Comparison of ENCODE assay signal across 9 cellular contexts in the genomic region with DNA sequence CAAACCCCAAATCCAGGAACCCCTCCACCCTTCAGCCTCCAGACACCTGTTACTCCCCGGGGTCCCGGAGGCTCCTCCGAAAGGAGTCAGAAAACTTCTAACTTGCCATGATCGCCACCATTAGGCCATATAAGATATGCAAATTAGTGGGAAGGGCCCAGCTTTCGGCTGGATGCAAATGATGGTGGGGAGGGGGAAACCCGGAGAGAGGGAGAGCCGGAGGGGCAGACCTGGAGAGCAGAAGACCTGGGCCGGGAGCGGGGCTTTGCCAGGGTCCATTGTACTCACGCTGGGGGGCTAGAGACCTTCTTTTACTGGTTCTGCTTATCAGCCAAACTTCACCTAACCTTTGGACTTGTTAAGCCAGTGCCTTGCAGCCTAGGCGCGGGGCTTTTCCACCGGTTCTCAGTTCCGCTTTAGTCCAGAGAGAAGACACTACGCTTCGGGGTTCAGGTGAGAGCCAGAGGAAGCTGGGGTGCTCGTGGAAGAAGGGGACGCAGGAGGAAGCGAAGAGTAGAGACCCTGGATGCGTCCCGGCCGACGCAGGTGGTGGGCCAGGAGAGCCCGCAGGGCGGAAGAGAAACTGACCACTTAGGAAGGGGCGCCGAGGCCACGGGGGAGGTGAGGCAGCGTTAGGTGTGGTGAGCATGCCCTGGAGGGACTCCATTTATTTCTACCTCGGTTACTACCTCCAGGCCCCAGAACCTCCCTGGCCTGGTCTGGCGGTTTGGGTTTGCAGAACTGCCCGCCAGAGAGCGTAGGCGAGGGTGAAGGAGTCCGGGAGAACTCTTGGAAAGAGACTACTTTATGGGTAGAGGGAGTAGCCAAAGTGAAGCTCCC. TPM values are rescaled to one million over a fixed set of nuclear protein-coding genes. Genes with fewer than 3 reads are reported as not detected.
DNase-seq lines count a peak whose midpoint lies in the region; ATAC-seq, FAIRE-seq and TF ChIP-seq lines count a peak whose summit lies in the region.
"Had no signal": no experiment of that assay in that cellular context is flagged by ENCODE, and none has a peak within 500 bp of the region (broad histone marks: within the 10 kb centered on the region; RNA-seq: fewer than 3 reads in every experiment).

A gene with protein sequence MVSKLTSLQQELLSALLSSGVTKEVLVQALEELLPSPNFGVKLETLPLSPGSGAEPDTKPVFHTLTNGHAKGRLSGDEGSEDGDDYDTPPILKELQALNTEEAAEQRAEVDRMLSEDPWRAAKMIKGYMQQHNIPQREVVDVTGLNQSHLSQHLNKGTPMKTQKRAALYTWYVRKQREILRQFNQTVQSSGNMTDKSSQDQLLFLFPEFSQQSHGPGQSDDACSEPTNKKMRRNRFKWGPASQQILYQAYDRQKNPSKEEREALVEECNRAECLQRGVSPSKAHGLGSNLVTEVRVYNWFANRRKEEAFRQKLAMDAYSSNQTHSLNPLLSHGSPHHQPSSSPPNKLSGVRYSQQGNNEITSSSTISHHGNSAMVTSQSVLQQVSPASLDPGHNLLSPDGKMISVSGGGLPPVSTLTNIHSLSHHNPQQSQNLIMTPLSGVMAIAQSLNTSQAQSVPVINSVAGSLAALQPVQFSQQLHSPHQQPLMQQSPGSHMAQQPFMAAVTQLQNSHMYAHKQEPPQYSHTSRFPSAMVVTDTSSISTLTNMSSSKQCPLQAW (minus strand): TSS at position 99 of the 840 bp plus-strand sequence. CDS start 175 bp downstream, outside the sequence.

- no peak within 1 kb of the TSS for H3K27ac Mint-ChIP-seq in activated naive CD4-positive, alpha-beta T cell treated with anti-CD3 and anti-CD28 coated beads for 36 hours

- H3K27me3 ChIP-seq in endothelial cell of umbilical vein (ENCODE audit: control insufficient read depth in 2 of 2, insufficient read depth in 2 of 2, low read length in 2 of 2) (peaks cover 69 to 88% of the 10 kb centered on the region in 2 experiments), small intestine (ENCODE audit: control insufficient read depth in 2 of 2, insufficient read depth in 2 of 2, low read length in 2 of 2) (peaks cover 0 to 27% of the 10 kb centered on the region in 2 donors), SJCRH30 (no peaks in the 10 kb centered on the region)

- no peaks in the 10 kb centered on the region for H3K79me2 ChIP-seq in endothelial cell of umbilical vein (ENCODE audit: control insufficient read depth, insufficient read depth, low read length)

- H3K9me3 Mint-ChIP-seq in activated naive CD4-positive, alpha-beta T cell treated with anti-CD3 and anti-CD28 coated beads for 36 hours: no peaks in the 10 kb centered on the region

- FAIRE-seq in endothelial cell of umbilical vein (lab: Jason Lieb, UNC): no peak
- no peak for FAIRE-seq in small intestine (lab: Jason Lieb, UNC)

- peaks cover 5% of the 10 kb centered on the region for H3K4me1 ChIP-seq in endothelial cell of umbilical vein (ENCODE audit: control insufficient read depth, extremely low read depth, insufficient read depth, low read length)
- peaks cover 0 to 3% of the 10 kb centered on the region in 2 donors for H3K4me1 ChIP-seq in small intestine (ENCODE audit: control insufficient read depth in 2 of 2, insufficient read depth in 1 of 2, low read depth in 1 of 2, low read length in 1 of 2)
- no peaks in the 10 kb centered on the region for H3K4me1 ChIP-seq in SJCRH30

- no peak within 1 kb of the TSS for H3K27ac ChIP-seq in endothelial cell of umbilical vein (ENCODE audit: insufficient read depth, low read depth, low read length)
- peak within 1 kb of the TSS; percentile 87 to 94 for H3K27ac ChIP-seq in small intestine (ENCODE audit: low read depth in 1 of 2, low read length in 1 of 2)
- H3K27ac ChIP-seq in SJCRH30: no peak within 1 kb of the TSS

- TF ChIP-seq POLR2A in endothelial cell of umbilical vein (IDR thresholded peaks at IDR 0.05; ENCODE audit: low read depth, low read length): no peak

- H3K36me3 ChIP-seq in endothelial cell of umbilical vein (ENCODE audit: control insufficient read depth in 2 of 2, extremely low read depth in 1 of 2, insufficient read depth in 2 of 2, low read length in 2 of 2) (no peaks in the 10 kb centered on the region), small intestine (ENCODE audit: control insufficient read depth in 2 of 2, insufficient read depth in 2 of 2, low read length in 2 of 2) (no peaks in the 10 kb centered on the region), SJCRH30 (no peaks in the 10 kb centered on the region)

- peaks cover 21% of the 10 kb centered on the region for H3K4me1 Mint-ChIP-seq in activated naive CD4-positive, alpha-beta T cell treated with anti-CD3 and anti-CD28 coated beads for 36 hours (ENCODE audit: low read depth)

- H2AFZ ChIP-seq in endothelial cell of umbilical vein (ENCODE audit: low read depth, low read length): no peak within 1 kb of the TSS

- no peaks in the 10 kb centered on the region for H3K36me3 Mint-ChIP-seq in activated naive CD4-positive, alpha-beta T cell treated with anti-CD3 and anti-CD28 coated beads for 36 hours (ENCODE audit: low read depth)

- POLR2A ChIA-PET in endothelial cell of umbilical vein (lab: Charles Lee): no interaction called here

- no peaks in the 10 kb centered on the region for H4K20me1 ChIP-seq in endothelial cell of umbilical vein (replicated peaks; ENCODE audit: control insufficient read depth, extremely low read depth, insufficient read depth, low read length)

- dilution Hi-C loops in endothelial cell of umbilical vein (cut with MboI; ENCODE audit: extremely low pct_ligation_motif_present, low sequenced_read_pairs): no loop called here

- peak within 1 kb of the TSS; percentile 36 for H3K4me3 Mint-ChIP-seq in activated naive CD4-positive, alpha-beta T cell treated with anti-CD3 and anti-CD28 coated beads for 36 hours

- DNase-seq in activated naive CD4-positive, alpha-beta T cell treated with anti-CD3 and anti-CD28 coated beads for 36 hours: peak; percentile 53
- DNase-seq in activated naive CD4-positive, alpha-beta T cell treated with anti-CD3 and anti-CD28 coated beads, Interleukin-2, amount 50 U/mL, for 16 hours: no peak
- DNase-seq in endothelial cell of umbilical vein (ENCODE audit: low read depth, low spot score) (no peak), small intestine (peak; percentile 87), SJCRH30 (no peak)
- DNase-seq: DND-41 had no signal

- H3K27me3 Mint-ChIP-seq in activated naive CD4-positive, alpha-beta T cell treated with anti-CD3 and anti-CD28 coated beads for 36 hours (ENCODE audit: low read depth): peaks cover 66% of the 10 kb centered on the region

- CTCF ChIA-PET in activated naive CD4-positive, alpha-beta T cell treated with anti-CD3 and anti-CD28 coated beads for 36 hours (lab: Charles Lee): interaction anchor here (0.7 to 1.8 kb wide), 2 partner anchors 25 to 42 kb away, joined by 3 to 9 read pairs; no protein-coding TSS in a partner anchor
- CTCF ChIA-PET in endothelial cell of umbilical vein (lab: Charles Lee): interaction anchor here (0.8 to 1.2 kb wide), 3 partner anchors 23 to 25 kb away, joined by 3 to 5 read pairs (median 4); no protein-coding TSS in a partner anchor

- H3K4me2 ChIP-seq in endothelial cell of umbilical vein (ENCODE audit: insufficient read depth, low read length): no peak within 1 kb of the TSS

- H3K9me3 ChIP-seq in endothelial cell of umbilical vein (replicated peaks; ENCODE audit: control insufficient read depth, insufficient read depth, low read length) (no peaks in the 10 kb centered on the region), small intestine (ENCODE audit: control insufficient read depth, low read depth) (no peaks in the 10 kb centered on the region), SJCRH30 (replicated peaks) (no peaks in the 10 kb centered on the region)

- no peaks in the 10 kb centered on the region for H3K9me1 ChIP-seq in endothelial cell of umbilical vein (replicated peaks; ENCODE audit: control insufficient read depth, extremely low read depth, insufficient read depth, low read length)

- intact Hi-C loops in activated naive CD4-positive, alpha-beta T cell treated with anti-CD3 and anti-CD28 coated beads for 36 hours (cut with micrococcal nuclease): loop anchor here (10.0 kb wide), 1 partner anchor 810 kb away; a partner anchor contains a TSS
- intact Hi-C loops in endothelial cell of umbilical vein (cut with micrococcal nuclease): no loop called here

- no TSS peak for BruUV-seq in endothelial cell of umbilical vein (replicated peaks; lab: Mats Ljungman, UMichigan)

- WGBS in small intestine, 3 donors: 3 to 5% (median 3%) methylated on average over 35 of the region's 35 CpGs

- ATAC-seq in HG03460 (IDR thresholded peaks at IDR 0.05; ENCODE audit: unreplicated experiment): peak; percentile 39
- no peak for ATAC-seq in HG03378 (IDR thresholded peaks at IDR 0.05; ENCODE audit: unreplicated experiment)
- no peak for ATAC-seq in SK-N-SH treated with all-trans-retinoic acid at 6 μM for 48 hours

- TF ChIP-seq CTCF in endothelial cell of umbilical vein (IDR thresholded peaks at IDR 0.05; ENCODE audit: extremely low read depth in 1 of 2, insufficient read depth in 1 of 2, low read depth in 1 of 2, low read length in 2 of 2): no peak

- no peak within 1 kb of the TSS for H3K9ac ChIP-seq in endothelial cell of umbilical vein (replicated peaks; ENCODE audit: extremely low read depth, insufficient read depth, low read length)

- H3K4me3 ChIP-seq in endothelial cell of umbilical vein (replicated peaks in 1 of 3; ENCODE audit: insufficient read depth in 1 of 3, low read depth in 1 of 3, low read length in 3 of 3) (no peak within 1 kb of the TSS), small intestine (ENCODE audit: low read depth in 1 of 2, low read length in 2 of 2) (peak within 1 kb of the TSS; percentile 61 to 92), SJCRH30 (no peak within 1 kb of the TSS)

TF ChIP-seq in SK-N-SH treated with all-trans-retinoic acid at 6 μM for 48 hours, 23 proteins besides CTCF, POLR2A, EP300 and RAD21 (continues in another document):
- no peak for TF ChIP-seq ZNF565 (CRISPR knock-in tag; conservative IDR thresholded peaks at IDR 0.05; ENCODE audit: low read depth)
- TF ChIP-seq BACH2 (CRISPR knock-in tag; IDR thresholded peaks at IDR 0.05; ENCODE audit: borderline replicate concordance): no peak
- TF ChIP-seq ZFP30 (CRISPR knock-in tag; IDR thresholded peaks at IDR 0.05): no peak

RNA-seq across cellular contexts. Expression of the gene that starts here (rescaled TPM):
- not detected for total RNA-seq in activated naive CD4-positive, alpha-beta T cell treated with anti-CD3 and anti-CD28 coated beads for 36 hours
- total RNA-seq in endothelial cell of umbilical vein: not detected in 2 replicates
- polyA plus RNA-seq in endothelial cell of umbilical vein (not detected in 2 replicates), small intestine (10 to 100 TPM in 2 of 3 donors, 1 to 10 TPM in 1; 10.0 to 18.1 (median 11.9) TPM)
- not detected in 2 replicates for polyA plus RNA-seq in endothelial cell of umbilical vein (2011; cell fraction: cytosol; rRNA removed)
- polyA plus RNA-seq in endothelial cell of umbilical vein (2011; cell fraction: nucleus; rRNA removed): not detected in 2 replicates
- polyA plus RNA-seq in endothelial cell of umbilical vein (2012): not detected in 2 replicates
- not detected in 2 replicates for polyA minus RNA-seq in endothelial cell of umbilical vein
- polyA minus RNA-seq in endothelial cell of umbilical vein (2011; cell fraction: cytosol; rRNA and poly(A)+ RNA removed): not detected
- polyA minus RNA-seq in endothelial cell of umbilical vein (2011; cell fraction: nucleus; rRNA and poly(A)+ RNA removed): not detected in 2 replicates
- not detected in 2 replicates for total RNA-seq in SJCRH30 (2014; rRNA removed; shearing (Covaris generic))

Comparison
In these comparisons a context has a peak if more than half of its experiments do, and no peak if none do; other contexts are left out.
1. RNA of the gene that starts here (polyA plus RNA-seq): 10.0 to 18.1 TPM in small intestine; not detected in endothelial cell of umbilical vein; every median in the first group is over 10 times any median in the second.
2. Peak in DNase-seq in activated naive CD4-positive, alpha-beta T cell treated with anti-CD3 and anti-CD28 coated beads for 36 hours; RNA of the gene not detected or under 1 TPM.
3. H3K27ac ChIP-seq: peak in small intestine (2 of 2); none in endothelial cell of umbilical vein (single experiment) and SJCRH30 (single experiment).
4. H3K4me3 ChIP-seq: peak in small intestine (2 of 2); none in endothelial cell of umbilical vein (0 of 3) and SJCRH30 (single experiment).